8 cellular contexts compared by ENCODE assay signal in the genomic region with DNA sequence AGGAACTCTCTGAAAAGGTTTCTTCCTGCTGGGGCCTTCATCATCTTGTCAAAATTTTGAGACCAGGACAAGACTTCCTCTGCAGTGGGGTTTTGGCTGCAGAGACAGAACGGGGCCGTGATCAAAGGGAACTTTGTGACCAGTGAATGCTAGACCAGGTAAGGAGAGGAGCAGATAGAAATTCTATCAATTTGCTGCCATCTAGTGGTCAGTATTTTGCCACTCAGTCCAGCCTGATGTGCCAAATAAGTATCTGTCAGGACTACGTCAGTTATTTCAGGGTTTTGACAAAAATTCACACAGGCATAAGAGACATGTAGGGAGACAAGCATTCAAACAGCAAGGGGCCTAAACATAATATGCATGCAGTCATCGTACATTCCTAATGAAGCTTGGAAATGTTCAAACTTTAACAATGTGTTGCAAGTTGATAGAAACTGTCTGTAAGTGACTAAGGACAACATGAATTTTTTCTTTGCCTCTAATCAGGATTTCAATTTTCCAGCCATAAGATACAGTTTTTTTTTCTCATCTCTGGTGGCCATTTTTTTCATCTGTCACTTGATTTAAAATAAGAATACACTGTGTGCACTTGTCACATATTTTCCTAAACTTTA. TPM values are rescaled to one million over a fixed set of nuclear protein-coding genes. Genes with fewer than 3 reads are reported as not detected.
DNase-seq lines count a peak whose midpoint lies in the region; ATAC-seq and TF ChIP-seq lines count a peak whose summit lies in the region.

No MANE protein-coding gene starts in this region.

- no peak overlapping the region for H3K4me3 ChIP-seq in breast epithelium

- no peaks in the 10 kb centered on the region for H3K36me3 ChIP-seq in breast epithelium

- ATAC-seq in GM18511 (IDR thresholded peaks at IDR 0.05; ENCODE audit: unreplicated experiment) (peak; percentile 99), HG02852 (IDR thresholded peaks at IDR 0.05; ENCODE audit: unreplicated experiment) (peak; percentile 100)

- no peaks in the 10 kb centered on the region for H3K27me3 ChIP-seq in breast epithelium

- no peak overlapping the region for H3K27ac ChIP-seq in breast epithelium

- no peaks in the 10 kb centered on the region for H3K9me3 ChIP-seq in breast epithelium

- TF ChIP-seq POLR2A in breast epithelium (IDR thresholded peaks at IDR 0.05) = no peak

- peak; percentile 43 to 57 (median 53) for TF ChIP-seq CTCF in breast epithelium (IDR thresholded peaks at IDR 0.05)

- DNase-seq in AG20443 (ENCODE audit: low spot score) (peak; percentile 54), NCI-H1092 treated with DMSO at 0.1 percent for 48 hours (lab: John Stamatoyannopoulos, UW) (peak; percentile 50), T-helper 2 cell (peak in 3 of 5 experiments; percentile 9 to 67 (median 30)), breast epithelium (ENCODE audit: low spot score in 2 of 2) (no peak), iris pigment epithelial cell (ENCODE audit: low read depth) (peak; percentile 65)
- DNase-seq in stimulated activated CD4-positive, alpha-beta T cell treated with anti-CD3 and anti-CD28 coated beads, Interleukin-4, amount 100 ng/mL, for 1 hour = peak; percentile 5

- intact Hi-C loops in breast epithelium (cut with DNase I; ENCODE audit: low total_unique reads) = no loop called here

- H3K4me1 ChIP-seq in breast epithelium = no peaks in the 10 kb centered on the region

RNA-seq across cellular contexts. Expression of gene MTRF1L, which starts 22.0 kb away (rescaled TPM):
- total RNA-seq in breast epithelium = 10 to 100 TPM; 13.1 to 19.8 (median 14.6) TPM

RNA-seq across cellular contexts. Expression of gene FBXO5, which starts 41.7 kb away (rescaled TPM):
- total RNA-seq in breast epithelium = 1 to 10 TPM; 4.0 to 7.0 (median 4.3) TPM

Comparison
In these comparisons a context has a peak if more than half of its experiments do, and no peak if none do; other contexts are left out.
1. DNase-seq: peak in AG20443 (single experiment), NCI-H1092 treated with DMSO at 0.1 percent for 48 hours (single experiment), T-helper 2 cell (3 of 5), iris pigment epithelial cell (single experiment) and stimulated activated CD4-positive, alpha-beta T cell treated with anti-CD3 and anti-CD28 coated beads, Interleukin-4, amount 100 ng/mL, for 1 hour (single experiment); none in breast epithelium (0 of 2).